In genomic region chr10:26860542-26861325, GRCh38 we compare ENCODE assay signal across 1 cellular context.
TF ChIP-seq lines count a peak whose summit lies in the region.

TSS of gene ABI1 (minus strand) at chr10:26860958. CDS start at chr10:26860863, 95 bp downstream.

TF ChIP-seq in GM12878, 131 proteins besides CTCF, POLR2A, EP300 and RAD21 (continued from another document):
- TF ChIP-seq HSF1 (IDR thresholded peaks at IDR 0.05; ENCODE audit: low read depth, low read length): no peak
- TF ChIP-seq SMC3 (IDR thresholded peaks at IDR 0.05; ENCODE audit: borderline replicate concordance, low read length): peak; percentile 36; the same call in 1 of the 2 replicates
- peak; percentile 85 for TF ChIP-seq PML (IDR thresholded peaks at IDR 0.05; ENCODE audit: low read length)
- TF ChIP-seq CHD1 (IDR thresholded peaks at IDR 0.05; ENCODE audit: low read depth, low read length): 0 out of 2 replicates have a peak, but pooled peaks have one; percentile 27
- TF ChIP-seq TCF12 (IDR thresholded peaks at IDR 0.05; ENCODE audit: low read depth, low read length): no peak
- TF ChIP-seq GABPA (IDR thresholded peaks at IDR 0.05; ENCODE audit: low read depth): 0 out of 2 replicates have a peak, but pooled peaks have one; percentile 22
- TF ChIP-seq ZBTB4 (CRISPR knock-in tag; IDR thresholded peaks at IDR 0.05): no peak
- no peak for TF ChIP-seq IRF4 (IDR thresholded peaks at IDR 0.05; ENCODE audit: low read depth, low read length)
- no peak for TF ChIP-seq ZNF24 (IDR thresholded peaks at IDR 0.05)
- TF ChIP-seq PBX3 (IDR thresholded peaks at IDR 0.05; ENCODE audit: insufficient replicate concordance, low read depth, low read length): peak; percentile 16
- peak; percentile 47 to 61; a peak in 2 of 4 replicates for TF ChIP-seq IKZF2 (IDR thresholded peaks at IDR 0.05)
- peak; percentile 91 for TF ChIP-seq YY1 (IDR thresholded peaks at IDR 0.05; ENCODE audit: low read depth, low read length)
- peak; percentile 90 for TF ChIP-seq TAF1 (IDR thresholded peaks at IDR 0.05; ENCODE audit: borderline replicate concordance, low read depth, low read length)
- TF ChIP-seq IRF3 (IDR thresholded peaks at IDR 0.05): no peak
- no peak for TF ChIP-seq REST (IDR thresholded peaks at IDR 0.05; ENCODE audit: low read depth, low read length)
- TF ChIP-seq CEBPB (IDR thresholded peaks at IDR 0.05; ENCODE audit: borderline replicate concordance in 1 of 2, low read depth in 2 of 2, low read length in 2 of 2): no peak
- peak; percentile 27; the same call in 1 of the 2 replicates for TF ChIP-seq IKZF1 (conservative IDR thresholded peaks at IDR 0.05)
- TF ChIP-seq NKRF (conservative IDR thresholded peaks at IDR 0.05): peak; percentile 62; the same call in 1 of the 2 replicates
- TF ChIP-seq ELK1 (IDR thresholded peaks at IDR 0.05; ENCODE audit: low read depth, low read length): 0 out of 2 replicates have a peak, but pooled peaks have one; percentile 16
- peak; percentile 77; the same call in 1 of the 2 replicates for TF ChIP-seq RCOR1 (conservative IDR thresholded peaks at IDR 0.05; ENCODE audit: low read depth, low read length)
- TF ChIP-seq ZNF622 (IDR thresholded peaks at IDR 0.05): no peak
- peak; percentile 99 for TF ChIP-seq ZNF384 (IDR thresholded peaks at IDR 0.05; ENCODE audit: borderline replicate concordance, low read depth, low read length)
- no peak for TF ChIP-seq JUNB (IDR thresholded peaks at IDR 0.05)
- TF ChIP-seq MXI1 (IDR thresholded peaks at IDR 0.05; ENCODE audit: low read depth, low read length): peak; percentile 46; the same call in 1 of the 2 replicates
- peak; percentile 82; the same call in 1 of the 2 replicates for TF ChIP-seq SMAD5 (IDR thresholded peaks at IDR 0.05; ENCODE audit: low read depth)
- TF ChIP-seq CBFB (IDR thresholded peaks at IDR 0.05; ENCODE audit: low read depth): peak; percentile 67
- no peak for TF ChIP-seq SKIL (IDR thresholded peaks at IDR 0.05; ENCODE audit: low read depth, poor library complexity, severe bottlenecking)
- peak; percentile 80 for TF ChIP-seq BRCA1 (IDR thresholded peaks at IDR 0.05; ENCODE audit: low read depth, low read length)
- TF ChIP-seq ASH2L (IDR thresholded peaks at IDR 0.05; ENCODE audit: borderline replicate concordance, low read depth): 0 out of 2 replicates have a peak, but pooled peaks have one; percentile 77
- peak; percentile 87 for TF ChIP-seq HCFC1 (IDR thresholded peaks at IDR 0.05; ENCODE audit: low read length)
- TF ChIP-seq HDAC2 (IDR thresholded peaks at IDR 0.05): no peak
- TF ChIP-seq USF2 (IDR thresholded peaks at IDR 0.05; ENCODE audit: borderline replicate concordance, low read depth, low read length): no peak
- no peak for TF ChIP-seq CEBPZ (IDR thresholded peaks at IDR 0.05; ENCODE audit: low read depth, low read length)
- TF ChIP-seq EZH2 (IDR thresholded peaks at IDR 0.05; ENCODE audit: borderline replicate concordance, control insufficient read depth, low read depth, low read length): no peak
